ENCODE assay signal across 1 cellular context in the genomic region with DNA sequence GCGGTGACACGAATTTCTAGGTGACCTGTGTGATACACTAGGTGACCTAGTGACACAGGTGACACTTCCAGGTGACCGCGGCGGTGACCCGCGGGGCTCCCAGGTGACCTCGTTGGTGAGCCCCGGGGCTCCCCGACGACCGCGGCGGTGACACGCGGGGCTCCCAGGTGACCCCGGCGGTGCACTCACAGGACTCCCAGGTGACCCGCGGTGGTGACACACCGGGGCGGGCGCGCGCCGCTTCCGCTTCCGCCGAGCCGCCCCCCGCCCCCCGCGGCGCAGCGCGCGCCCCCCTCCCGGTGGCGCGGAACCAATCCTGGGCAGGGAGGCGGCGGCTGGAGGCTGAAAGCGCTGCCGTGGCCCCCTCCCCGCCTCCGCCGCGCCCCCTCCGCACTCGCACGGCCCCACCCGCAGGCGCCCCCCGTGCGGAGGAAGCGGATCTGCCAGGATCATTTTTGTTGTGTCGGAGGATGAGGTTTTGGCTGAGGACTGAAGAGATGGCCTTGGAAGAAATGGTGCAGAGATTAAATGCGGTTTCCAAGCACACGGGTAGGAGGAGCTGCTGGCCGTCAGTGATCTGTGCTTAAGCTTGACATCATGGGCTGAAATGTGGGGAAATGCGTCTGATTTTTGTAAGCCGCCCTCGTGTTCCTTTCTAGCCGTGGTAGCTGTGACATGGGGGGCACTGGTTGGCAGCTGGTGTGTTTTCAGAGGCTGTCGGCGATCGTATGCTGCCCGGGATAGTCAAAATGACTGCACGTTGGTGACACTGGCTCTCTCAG.
A peak's percentile ranks its signal among the peaks of the same experiment; 100 is the strongest.
TF ChIP-seq lines count a peak whose summit lies in the region.

A gene with protein sequence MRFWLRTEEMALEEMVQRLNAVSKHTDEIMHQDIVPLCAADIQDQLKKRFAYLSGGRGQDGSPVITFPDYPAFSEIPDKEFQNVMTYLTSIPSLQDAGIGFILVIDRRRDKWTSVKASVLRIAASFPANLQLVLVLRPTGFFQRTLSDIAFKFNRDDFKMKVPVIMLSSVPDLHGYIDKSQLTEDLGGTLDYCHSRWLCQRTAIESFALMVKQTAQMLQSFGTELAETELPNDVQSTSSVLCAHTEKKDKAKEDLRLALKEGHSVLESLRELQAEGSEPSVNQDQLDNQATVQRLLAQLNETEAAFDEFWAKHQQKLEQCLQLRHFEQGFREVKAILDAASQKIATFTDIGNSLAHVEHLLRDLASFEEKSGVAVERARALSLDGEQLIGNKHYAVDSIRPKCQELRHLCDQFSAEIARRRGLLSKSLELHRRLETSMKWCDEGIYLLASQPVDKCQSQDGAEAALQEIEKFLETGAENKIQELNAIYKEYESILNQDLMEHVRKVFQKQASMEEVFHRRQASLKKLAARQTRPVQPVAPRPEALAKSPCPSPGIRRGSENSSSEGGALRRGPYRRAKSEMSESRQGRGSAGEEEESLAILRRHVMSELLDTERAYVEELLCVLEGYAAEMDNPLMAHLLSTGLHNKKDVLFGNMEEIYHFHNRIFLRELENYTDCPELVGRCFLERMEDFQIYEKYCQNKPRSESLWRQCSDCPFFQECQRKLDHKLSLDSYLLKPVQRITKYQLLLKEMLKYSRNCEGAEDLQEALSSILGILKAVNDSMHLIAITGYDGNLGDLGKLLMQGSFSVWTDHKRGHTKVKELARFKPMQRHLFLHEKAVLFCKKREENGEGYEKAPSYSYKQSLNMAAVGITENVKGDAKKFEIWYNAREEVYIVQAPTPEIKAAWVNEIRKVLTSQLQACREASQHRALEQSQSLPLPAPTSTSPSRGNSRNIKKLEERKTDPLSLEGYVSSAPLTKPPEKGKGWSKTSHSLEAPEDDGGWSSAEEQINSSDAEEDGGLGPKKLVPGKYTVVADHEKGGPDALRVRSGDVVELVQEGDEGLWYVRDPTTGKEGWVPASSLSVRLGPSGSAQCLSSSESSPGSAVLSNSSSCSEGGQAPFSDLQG (plus strand): TSS at position 305 of the 782 bp plus-strand sequence. CDS start 166 bp downstream, at position 471.

TF ChIP-seq in HepG2, 621 proteins besides CTCF, POLR2A, EP300 and RAD21 (continued from another document and continues in another):
- TF ChIP-seq ZNF17 (CRISPR knock-in tag; IDR thresholded peaks at IDR 0.05) (no peak), ZNF839 (CRISPR knock-in tag; IDR thresholded peaks at IDR 0.05; ENCODE audit: borderline replicate concordance) (no peak), ZC3H13 (CRISPR knock-in tag; IDR thresholded peaks at IDR 0.05) (no peak), TBX3 (IDR thresholded peaks at IDR 0.05; ENCODE audit: borderline replicate concordance) (no peak), ERF (CRISPR knock-in tag; IDR thresholded peaks at IDR 0.05) (0 out of 2 replicates have a peak, but pooled peaks have one; percentile 16), FOXP1 (IDR thresholded peaks at IDR 0.05) (no peak), FOXP1 (CRISPR knock-in tag; IDR thresholded peaks at IDR 0.05) (no peak), CEBPB (IDR thresholded peaks at IDR 0.05; ENCODE audit: borderline replicate concordance, low read depth, low read length) (no peak), MIER2 (CRISPR knock-in tag; IDR thresholded peaks at IDR 0.05) (no peak), ZSCAN12 (CRISPR knock-in tag; IDR thresholded peaks at IDR 0.05) (no peak), TBX2 (CRISPR knock-in tag; IDR thresholded peaks at IDR 0.05; ENCODE audit: borderline replicate concordance) (peak; percentile 33; the same call in 1 of the 2 replicates), NCOR1 (IDR thresholded peaks at IDR 0.05; ENCODE audit: borderline replicate concordance, low read length) (no peak), TARDBP (CRISPR knock-in tag; IDR thresholded peaks at IDR 0.05) (0 out of 2 replicates have a peak, but pooled peaks have one; percentile 36), RFX1 (IDR thresholded peaks at IDR 0.05) (no peak), ELF1 (CRISPR knock-in tag; IDR thresholded peaks at IDR 0.05) (no peak), MTA1 (CRISPR knock-in tag; IDR thresholded peaks at IDR 0.05; ENCODE audit: borderline replicate concordance) (peak; percentile 53; the same call in 1 of the 2 replicates), GABPB1 (CRISPR knock-in tag; IDR thresholded peaks at IDR 0.05) (peak; percentile 86), ETV5 (CRISPR knock-in tag; IDR thresholded peaks at IDR 0.05; ENCODE audit: borderline replicate concordance) (peak; percentile 7; the same call in 1 of the 2 replicates), ZNF569 (CRISPR knock-in tag; IDR thresholded peaks at IDR 0.05; ENCODE audit: borderline replicate concordance) (no peak), ZNF143 (CRISPR knock-in tag; IDR thresholded peaks at IDR 0.05) (no peak), RCOR2 (CRISPR knock-in tag; IDR thresholded peaks at IDR 0.05) (no peak), ZNF556 (CRISPR knock-in tag; IDR thresholded peaks at IDR 0.05; ENCODE audit: borderline replicate concordance) (no peak), ZBTB8A (CRISPR knock-in tag; IDR thresholded peaks at IDR 0.05; ENCODE audit: borderline replicate concordance, low read depth) (no peak), MLLT10 (CRISPR knock-in tag; IDR thresholded peaks at IDR 0.05) (no peak)
- TF ChIP-seq, protein P1, sequence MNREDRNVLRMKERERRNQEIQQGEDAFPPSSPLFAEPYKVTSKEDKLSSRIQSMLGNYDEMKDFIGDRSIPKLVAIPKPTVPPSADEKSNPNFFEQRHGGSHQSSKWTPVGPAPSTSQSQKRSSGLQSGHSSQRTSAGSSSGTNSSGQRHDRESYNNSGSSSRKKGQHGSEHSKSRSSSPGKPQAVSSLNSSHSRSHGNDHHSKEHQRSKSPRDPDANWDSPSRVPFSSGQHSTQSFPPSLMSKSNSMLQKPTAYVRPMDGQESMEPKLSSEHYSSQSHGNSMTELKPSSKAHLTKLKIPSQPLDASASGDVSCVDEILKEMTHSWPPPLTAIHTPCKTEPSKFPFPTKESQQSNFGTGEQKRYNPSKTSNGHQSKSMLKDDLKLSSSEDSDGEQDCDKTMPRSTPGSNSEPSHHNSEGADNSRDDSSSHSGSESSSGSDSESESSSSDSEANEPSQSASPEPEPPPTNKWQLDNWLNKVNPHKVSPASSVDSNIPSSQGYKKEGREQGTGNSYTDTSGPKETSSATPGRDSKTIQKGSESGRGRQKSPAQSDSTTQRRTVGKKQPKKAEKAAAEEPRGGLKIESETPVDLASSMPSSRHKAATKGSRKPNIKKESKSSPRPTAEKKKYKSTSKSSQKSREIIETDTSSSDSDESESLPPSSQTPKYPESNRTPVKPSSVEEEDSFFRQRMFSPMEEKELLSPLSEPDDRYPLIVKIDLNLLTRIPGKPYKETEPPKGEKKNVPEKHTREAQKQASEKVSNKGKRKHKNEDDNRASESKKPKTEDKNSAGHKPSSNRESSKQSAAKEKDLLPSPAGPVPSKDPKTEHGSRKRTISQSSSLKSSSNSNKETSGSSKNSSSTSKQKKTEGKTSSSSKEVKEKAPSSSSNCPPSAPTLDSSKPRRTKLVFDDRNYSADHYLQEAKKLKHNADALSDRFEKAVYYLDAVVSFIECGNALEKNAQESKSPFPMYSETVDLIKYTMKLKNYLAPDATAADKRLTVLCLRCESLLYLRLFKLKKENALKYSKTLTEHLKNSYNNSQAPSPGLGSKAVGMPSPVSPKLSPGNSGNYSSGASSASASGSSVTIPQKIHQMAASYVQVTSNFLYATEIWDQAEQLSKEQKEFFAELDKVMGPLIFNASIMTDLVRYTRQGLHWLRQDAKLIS (CRISPR knock-in tag; IDR thresholded peaks at IDR 0.05), result no peak
- TF ChIP-seq, protein P2, sequence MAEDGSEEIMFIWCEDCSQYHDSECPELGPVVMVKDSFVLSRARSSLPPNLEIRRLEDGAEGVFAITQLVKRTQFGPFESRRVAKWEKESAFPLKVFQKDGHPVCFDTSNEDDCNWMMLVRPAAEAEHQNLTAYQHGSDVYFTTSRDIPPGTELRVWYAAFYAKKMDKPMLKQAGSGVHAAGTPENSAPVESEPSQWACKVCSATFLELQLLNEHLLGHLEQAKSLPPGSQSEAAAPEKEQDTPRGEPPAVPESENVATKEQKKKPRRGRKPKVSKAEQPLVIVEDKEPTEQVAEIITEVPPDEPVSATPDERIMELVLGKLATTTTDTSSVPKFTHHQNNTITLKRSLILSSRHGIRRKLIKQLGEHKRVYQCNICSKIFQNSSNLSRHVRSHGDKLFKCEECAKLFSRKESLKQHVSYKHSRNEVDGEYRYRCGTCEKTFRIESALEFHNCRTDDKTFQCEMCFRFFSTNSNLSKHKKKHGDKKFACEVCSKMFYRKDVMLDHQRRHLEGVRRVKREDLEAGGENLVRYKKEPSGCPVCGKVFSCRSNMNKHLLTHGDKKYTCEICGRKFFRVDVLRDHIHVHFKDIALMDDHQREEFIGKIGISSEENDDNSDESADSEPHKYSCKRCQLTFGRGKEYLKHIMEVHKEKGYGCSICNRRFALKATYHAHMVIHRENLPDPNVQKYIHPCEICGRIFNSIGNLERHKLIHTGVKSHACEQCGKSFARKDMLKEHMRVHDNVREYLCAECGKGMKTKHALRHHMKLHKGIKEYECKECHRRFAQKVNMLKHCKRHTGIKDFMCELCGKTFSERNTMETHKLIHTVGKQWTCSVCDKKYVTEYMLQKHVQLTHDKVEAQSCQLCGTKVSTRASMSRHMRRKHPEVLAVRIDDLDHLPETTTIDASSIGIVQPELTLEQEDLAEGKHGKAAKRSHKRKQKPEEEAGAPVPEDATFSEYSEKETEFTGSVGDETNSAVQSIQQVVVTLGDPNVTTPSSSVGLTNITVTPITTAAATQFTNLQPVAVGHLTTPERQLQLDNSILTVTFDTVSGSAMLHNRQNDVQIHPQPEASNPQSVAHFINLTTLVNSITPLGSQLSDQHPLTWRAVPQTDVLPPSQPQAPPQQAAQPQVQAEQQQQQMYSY (CRISPR knock-in tag; IDR thresholded peaks at IDR 0.05), result no peak
- TF ChIP-seq, protein P3, sequence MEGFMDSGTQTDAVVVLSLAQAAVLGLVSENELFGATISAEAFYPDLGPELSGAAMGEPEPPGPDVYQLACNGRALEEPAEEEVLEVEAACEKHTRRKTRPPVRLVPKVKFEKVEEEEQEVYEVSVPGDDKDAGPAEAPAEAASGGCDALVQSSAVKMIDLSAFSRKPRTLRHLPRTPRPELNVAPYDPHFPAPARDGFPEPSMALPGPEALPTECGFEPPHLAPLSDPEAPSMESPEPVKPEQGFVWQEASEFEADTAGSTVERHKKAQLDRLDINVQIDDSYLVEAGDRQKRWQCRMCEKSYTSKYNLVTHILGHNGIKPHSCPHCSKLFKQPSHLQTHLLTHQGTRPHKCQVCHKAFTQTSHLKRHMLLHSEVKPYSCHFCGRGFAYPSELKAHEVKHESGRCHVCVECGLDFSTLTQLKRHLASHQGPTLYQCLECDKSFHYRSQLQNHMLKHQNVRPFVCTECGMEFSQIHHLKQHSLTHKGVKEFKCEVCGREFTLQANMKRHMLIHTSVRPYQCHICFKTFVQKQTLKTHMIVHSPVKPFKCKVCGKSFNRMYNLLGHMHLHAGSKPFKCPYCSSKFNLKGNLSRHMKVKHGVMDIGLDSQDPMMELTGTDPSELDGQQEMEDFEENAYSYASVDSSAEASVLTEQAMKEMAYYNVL (CRISPR knock-in tag; IDR thresholded peaks at IDR 0.05; ENCODE audit: borderline replicate concordance), result no peak
- TF ChIP-seq, protein P4, sequence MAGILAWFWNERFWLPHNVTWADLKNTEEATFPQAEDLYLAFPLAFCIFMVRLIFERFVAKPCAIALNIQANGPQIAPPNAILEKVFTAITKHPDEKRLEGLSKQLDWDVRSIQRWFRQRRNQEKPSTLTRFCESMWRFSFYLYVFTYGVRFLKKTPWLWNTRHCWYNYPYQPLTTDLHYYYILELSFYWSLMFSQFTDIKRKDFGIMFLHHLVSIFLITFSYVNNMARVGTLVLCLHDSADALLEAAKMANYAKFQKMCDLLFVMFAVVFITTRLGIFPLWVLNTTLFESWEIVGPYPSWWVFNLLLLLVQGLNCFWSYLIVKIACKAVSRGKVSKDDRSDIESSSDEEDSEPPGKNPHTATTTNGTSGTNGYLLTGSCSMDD (CRISPR knock-in tag; IDR thresholded peaks at IDR 0.05), result no peak
- TF ChIP-seq, protein P5, sequence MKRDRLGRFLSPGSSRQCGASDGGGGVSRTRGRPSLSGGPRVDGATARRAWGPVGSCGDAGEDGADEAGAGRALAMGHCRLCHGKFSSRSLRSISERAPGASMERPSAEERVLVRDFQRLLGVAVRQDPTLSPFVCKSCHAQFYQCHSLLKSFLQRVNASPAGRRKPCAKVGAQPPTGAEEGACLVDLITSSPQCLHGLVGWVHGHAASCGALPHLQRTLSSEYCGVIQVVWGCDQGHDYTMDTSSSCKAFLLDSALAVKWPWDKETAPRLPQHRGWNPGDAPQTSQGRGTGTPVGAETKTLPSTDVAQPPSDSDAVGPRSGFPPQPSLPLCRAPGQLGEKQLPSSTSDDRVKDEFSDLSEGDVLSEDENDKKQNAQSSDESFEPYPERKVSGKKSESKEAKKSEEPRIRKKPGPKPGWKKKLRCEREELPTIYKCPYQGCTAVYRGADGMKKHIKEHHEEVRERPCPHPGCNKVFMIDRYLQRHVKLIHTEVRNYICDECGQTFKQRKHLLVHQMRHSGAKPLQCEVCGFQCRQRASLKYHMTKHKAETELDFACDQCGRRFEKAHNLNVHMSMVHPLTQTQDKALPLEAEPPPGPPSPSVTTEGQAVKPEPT (CRISPR knock-in tag; IDR thresholded peaks at IDR 0.05; ENCODE audit: low read depth), result no peak
- TF ChIP-seq, protein P6, sequence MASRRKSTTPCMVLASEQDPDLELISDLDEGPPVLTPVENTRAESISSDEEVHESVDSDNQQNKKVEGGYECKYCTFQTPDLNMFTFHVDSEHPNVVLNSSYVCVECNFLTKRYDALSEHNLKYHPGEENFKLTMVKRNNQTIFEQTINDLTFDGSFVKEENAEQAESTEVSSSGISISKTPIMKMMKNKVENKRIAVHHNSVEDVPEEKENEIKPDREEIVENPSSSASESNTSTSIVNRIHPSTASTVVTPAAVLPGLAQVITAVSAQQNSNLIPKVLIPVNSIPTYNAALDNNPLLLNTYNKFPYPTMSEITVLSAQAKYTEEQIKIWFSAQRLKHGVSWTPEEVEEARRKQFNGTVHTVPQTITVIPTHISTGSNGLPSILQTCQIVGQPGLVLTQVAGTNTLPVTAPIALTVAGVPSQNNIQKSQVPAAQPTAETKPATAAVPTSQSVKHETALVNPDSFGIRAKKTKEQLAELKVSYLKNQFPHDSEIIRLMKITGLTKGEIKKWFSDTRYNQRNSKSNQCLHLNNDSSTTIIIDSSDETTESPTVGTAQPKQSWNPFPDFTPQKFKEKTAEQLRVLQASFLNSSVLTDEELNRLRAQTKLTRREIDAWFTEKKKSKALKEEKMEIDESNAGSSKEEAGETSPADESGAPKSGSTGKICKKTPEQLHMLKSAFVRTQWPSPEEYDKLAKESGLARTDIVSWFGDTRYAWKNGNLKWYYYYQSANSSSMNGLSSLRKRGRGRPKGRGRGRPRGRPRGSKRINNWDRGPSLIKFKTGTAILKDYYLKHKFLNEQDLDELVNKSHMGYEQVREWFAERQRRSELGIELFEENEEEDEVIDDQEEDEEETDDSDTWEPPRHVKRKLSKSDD (CRISPR knock-in tag; IDR thresholded peaks at IDR 0.05; ENCODE audit: low read depth), result no peak
- TF ChIP-seq, protein P7, sequence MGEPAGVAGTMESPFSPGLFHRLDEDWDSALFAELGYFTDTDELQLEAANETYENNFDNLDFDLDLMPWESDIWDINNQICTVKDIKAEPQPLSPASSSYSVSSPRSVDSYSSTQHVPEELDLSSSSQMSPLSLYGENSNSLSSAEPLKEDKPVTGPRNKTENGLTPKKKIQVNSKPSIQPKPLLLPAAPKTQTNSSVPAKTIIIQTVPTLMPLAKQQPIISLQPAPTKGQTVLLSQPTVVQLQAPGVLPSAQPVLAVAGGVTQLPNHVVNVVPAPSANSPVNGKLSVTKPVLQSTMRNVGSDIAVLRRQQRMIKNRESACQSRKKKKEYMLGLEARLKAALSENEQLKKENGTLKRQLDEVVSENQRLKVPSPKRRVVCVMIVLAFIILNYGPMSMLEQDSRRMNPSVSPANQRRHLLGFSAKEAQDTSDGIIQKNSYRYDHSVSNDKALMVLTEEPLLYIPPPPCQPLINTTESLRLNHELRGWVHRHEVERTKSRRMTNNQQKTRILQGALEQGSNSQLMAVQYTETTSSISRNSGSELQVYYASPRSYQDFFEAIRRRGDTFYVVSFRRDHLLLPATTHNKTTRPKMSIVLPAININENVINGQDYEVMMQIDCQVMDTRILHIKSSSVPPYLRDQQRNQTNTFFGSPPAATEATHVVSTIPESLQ (CRISPR knock-in tag; conservative IDR thresholded peaks at IDR 0.05), result no peak
